22 cellular contexts compared by ENCODE assay signal in genomic region chr13:104597554-104598240, GRCh38.
A peak's percentile ranks its signal among the peaks of the same experiment; 100 is the strongest.
DNase-seq lines count a peak whose midpoint lies in the region; ATAC-seq, FAIRE-seq and TF ChIP-seq lines count a peak whose summit lies in the region.
"Had no signal": no experiment of that assay in that cellular context is flagged by ENCODE, and none has a peak within 500 bp of the region (broad histone marks: within the 10 kb centered on the region; RNA-seq: fewer than 3 reads in every experiment).

No MANE protein-coding gene starts in this region.

- H3K36me3 ChIP-seq in upper lobe of right lung, result no peaks in the 10 kb centered on the region
- H3K36me3 ChIP-seq: SJSA1 had no signal

- peaks cover 6% of the 10 kb centered on the region for H3K27me3 Mint-ChIP-seq in nephron progenitor cell (ENCODE audit: low read depth, poor library complexity)
- H3K27me3 Mint-ChIP-seq in activated CD4-positive, alpha-beta memory T cell treated with anti-CD3 and anti-CD28 coated beads, Interleukin-2, amount 10 ng/mL, durations not matched to agents 7 days and 5 days, result no peaks in the 10 kb centered on the region

- no peak for DNase-seq in H54 (ENCODE audit: insufficient read length, low spot score)
- DNase-seq in NCI-H2227 (lab: John Stamatoyannopoulos, UW; ENCODE audit: unreplicated experiment), result peak; percentile 27
- DNase-seq in nephron progenitor cell, result peak; percentile 20
- DNase-seq in middle frontal gyrus (ENCODE audit: extremely low spot score, low spot score), result no peak
- DNase-seq in upper lobe of right lung, result no peak
- no peak for DNase-seq in COLO829 (ENCODE audit: low spot score)
- DNase-seq in activated CD4-positive, alpha-beta memory T cell treated with anti-CD3 and anti-CD28 coated beads, Interleukin-2, amount 10 ng/mL, durations not matched to agents 7 days and 5 days, result no peak
- DNase-seq: ACHN, AML-193, COR-L47, DMS53, HCEC 1CT, KBM-7, NCI-H1048, NCI-H1694, NCI-H2107, PC-9, SW 1271 had no signal

- no peak for TF ChIP-seq CTCF in nephron progenitor cell (IDR thresholded peaks at IDR 0.05)
- no peak for TF ChIP-seq CTCF in upper lobe of right lung (IDR thresholded peaks at IDR 0.05)

- peak overlapping the region; percentile 12 for H3K27ac Mint-ChIP-seq in nephron progenitor cell
- H3K27ac Mint-ChIP-seq in activated CD4-positive, alpha-beta memory T cell treated with anti-CD3 and anti-CD28 coated beads, Interleukin-2, amount 10 ng/mL, durations not matched to agents 7 days and 5 days, result no peak overlapping the region
- H3K27ac Mint-ChIP-seq: CD14-positive monocyte had no signal

- no peaks in the 10 kb centered on the region for H3K9me3 Mint-ChIP-seq in nephron progenitor cell
- no peaks in the 10 kb centered on the region for H3K9me3 Mint-ChIP-seq in activated CD4-positive, alpha-beta memory T cell treated with anti-CD3 and anti-CD28 coated beads, Interleukin-2, amount 10 ng/mL, durations not matched to agents 7 days and 5 days

- no peaks in the 10 kb centered on the region for H3K9me3 ChIP-seq in upper lobe of right lung
- H3K9me3 ChIP-seq: SJSA1 had no signal

- ATAC-seq in upper lobe of right lung, result no peak

- no peak overlapping the region for H3K4me3 ChIP-seq in upper lobe of right lung
- H3K4me3 ChIP-seq: PC-9, SJSA1 had no signal

- no peaks in the 10 kb centered on the region for H3K36me3 Mint-ChIP-seq in nephron progenitor cell (ENCODE audit: low read depth)
- H3K36me3 Mint-ChIP-seq in activated CD4-positive, alpha-beta memory T cell treated with anti-CD3 and anti-CD28 coated beads, Interleukin-2, amount 10 ng/mL, durations not matched to agents 7 days and 5 days (ENCODE audit: low read depth), result no peaks in the 10 kb centered on the region
- H3K36me3 Mint-ChIP-seq: CD14-positive monocyte had no signal

- H3K4me1 Mint-ChIP-seq in nephron progenitor cell, result peaks cover 25% of the 10 kb centered on the region
- H3K4me1 Mint-ChIP-seq in activated CD4-positive, alpha-beta memory T cell treated with anti-CD3 and anti-CD28 coated beads, Interleukin-2, amount 10 ng/mL, durations not matched to agents 7 days and 5 days, result no peaks in the 10 kb centered on the region
- H3K4me1 Mint-ChIP-seq: CD14-positive monocyte had no signal

- no peak overlapping the region for H3K4me3 Mint-ChIP-seq in nephron progenitor cell
- H3K4me3 Mint-ChIP-seq in activated CD4-positive, alpha-beta memory T cell treated with anti-CD3 and anti-CD28 coated beads, Interleukin-2, amount 10 ng/mL, durations not matched to agents 7 days and 5 days, result no peak overlapping the region
- H3K4me3 Mint-ChIP-seq: CD14-positive monocyte had no signal

- no peaks in the 10 kb centered on the region for H3K27me3 ChIP-seq in upper lobe of right lung
- H3K27me3 ChIP-seq: SJSA1 had no signal

- intact Hi-C loops in upper lobe of right lung (cut with DNase I), result no loop called here

- peak; percentile 50 for FAIRE-seq in H54 (lab: Jason Lieb, UNC)
- peak; percentile 5 for FAIRE-seq in colon (lab: Jason Lieb, UNC)
- FAIRE-seq: GM19239 had no signal

- POLR2A ChIA-PET in activated CD4-positive, alpha-beta memory T cell treated with anti-CD3 and anti-CD28 coated beads, Interleukin-2, amount 10 ng/mL, durations not matched to agents 7 days and 5 days (lab: Charles Lee), result no interaction called here

- CTCF ChIA-PET in activated CD4-positive, alpha-beta memory T cell treated with anti-CD3 and anti-CD28 coated beads, Interleukin-2, amount 10 ng/mL, durations not matched to agents 7 days and 5 days (lab: Charles Lee), result no interaction called here

- H3K4me1 ChIP-seq in upper lobe of right lung, result no peaks in the 10 kb centered on the region

- no peak for TF ChIP-seq POLR2A in H54 (IDR thresholded peaks at IDR 0.05; ENCODE audit: low read depth, low read length)

- H3K27ac ChIP-seq in upper lobe of right lung, result no peak overlapping the region
- H3K27ac ChIP-seq: PC-9, SJSA1 had no signal

Comparison
In these comparisons a context has a peak if more than half of its experiments do, and no peak if none do; other contexts are left out.
1. DNase-seq: peak in NCI-H2227 (single experiment) and nephron progenitor cell (single experiment); none in H54 (single experiment), middle frontal gyrus (single experiment), upper lobe of right lung (single experiment), COLO829 (single experiment) and activated CD4-positive, alpha-beta memory T cell treated with anti-CD3 and anti-CD28 coated beads, Interleukin-2, amount 10 ng/mL, durations not matched to agents 7 days and 5 days (single experiment).